13 cellular contexts compared by ENCODE assay signal in the genomic region with DNA sequence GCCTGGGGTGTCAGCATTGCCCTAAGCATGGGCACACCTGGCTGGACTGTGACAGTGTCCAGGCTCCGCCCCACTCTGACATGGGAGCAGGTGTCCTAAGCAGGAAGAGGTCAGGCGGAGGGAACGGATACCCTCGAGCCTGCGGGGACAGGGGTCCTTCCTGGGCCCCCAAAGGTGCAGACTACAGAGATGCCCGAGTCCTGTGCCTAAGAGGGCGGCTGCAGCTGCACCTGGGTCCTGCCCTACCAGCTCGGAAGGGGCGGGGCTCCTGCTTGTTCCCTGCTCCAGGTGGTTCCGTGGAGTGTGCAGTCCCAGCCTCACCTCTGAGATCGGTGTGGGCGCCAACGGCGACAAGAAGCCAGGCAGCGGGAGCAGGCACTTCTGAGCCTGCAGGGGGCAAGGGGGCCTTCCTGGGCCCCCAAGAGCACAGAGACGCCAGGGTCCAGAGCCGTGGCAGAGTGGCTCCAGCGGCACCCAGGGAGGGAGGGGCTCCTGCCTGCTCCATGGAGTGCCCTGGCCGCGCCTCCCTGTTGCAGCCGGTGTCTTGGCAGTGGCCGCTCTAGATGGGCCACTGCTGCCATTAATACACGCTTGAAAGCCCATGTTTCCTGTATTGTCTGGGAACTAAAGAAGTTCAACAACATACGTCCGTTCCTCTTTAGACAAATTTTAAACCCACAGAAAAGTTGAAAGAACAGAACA.
DNase-seq lines count a peak whose midpoint lies in the region; TF ChIP-seq lines count a peak whose summit lies in the region.
"Had no signal": no experiment of that assay in that cellular context is flagged by ENCODE, and none has a peak within 500 bp of the region (broad histone marks: within the 10 kb centered on the region; RNA-seq: fewer than 3 reads in every experiment).

No MANE protein-coding gene starts in this region.

- H3K36me3 ChIP-seq in H7 (replicated peaks; ENCODE audit: control insufficient read depth, insufficient read depth, low read length) (no peaks in the 10 kb centered on the region), esophagus (ENCODE audit: control insufficient read depth in 2 of 2, insufficient read depth in 2 of 2, low read length in 1 of 2) (no peaks in the 10 kb centered on the region)

- POLR2A ChIA-PET in GM10248 (lab: Yijun Ruan, JAX), result no interaction called here

- peak; percentile 73 for DNase-seq in H7
- peak; percentile 4 for DNase-seq in NCI-H2171 (lab: John Stamatoyannopoulos, UW)
- DNase-seq in posterior vena cava (ENCODE audit: low spot score), result peak; percentile 66
- DNase-seq in GM10248 (ENCODE audit: extremely low spot score), result no peak
- DNase-seq in stimulated activated CD4-positive, alpha-beta T cell treated with anti-CD3 and anti-CD28 coated beads, Interleukin-15, amount 100 ng/mL, for 24 hours, result no peak
- DNase-seq in GM10266 (ENCODE audit: extremely low spot score), result no peak
- DNase-seq in activated T-cell treated with anti-CD3 and anti-CD28 coated beads, Interleukin-2, amount 50 U/mL, for 48 hours, result no peak
- DNase-seq: activated CD8-positive, alpha-beta T cell treated with anti-CD3 and anti-CD28 coated beads, Interleukin-2, amount 10 ng/mL, durations not matched to agents 7 days and 5 days; hypothalamus; stimulated activated naive CD4-positive, alpha-beta T cell treated with Interleukin-2 at 50 U/mL for 16 hours; T-helper 1 cell had no signal

- intact Hi-C loops in posterior vena cava (cut with DNase I), result no loop called here

- H3K4me1 ChIP-seq in esophagus (ENCODE audit: control insufficient read depth in 2 of 2, insufficient read depth in 2 of 2, low read length in 1 of 2), result peaks cover 0 to 14% of the 10 kb centered on the region in 2 donors

- 37% methylated on average over 24 to 25 of the region's 25 CpGs for WGBS in esophagus, 2 donors

- H3K4me3 ChIP-seq in H7 (ENCODE audit: insufficient read depth, low read depth, low read length) (peak overlapping the region; percentile 32; the same call in 1 of the 2 replicates), esophagus (ENCODE audit: low read depth in 1 of 2, low read length in 2 of 2) (peak overlapping the region; percentile 35 to 40)
- H3K4me3 ChIP-seq: K562 had no signal

- no peak overlapping the region for H3K27ac ChIP-seq in esophagus (ENCODE audit: low read depth in 2 of 2, low read length in 1 of 2)

- H3K27me3 ChIP-seq in H7 (ENCODE audit: control insufficient read depth, insufficient read depth, low read length) (no peaks in the 10 kb centered on the region), esophagus (ENCODE audit: control insufficient read depth in 1 of 2, insufficient read depth in 2 of 2, low read length in 2 of 2) (no peaks in the 10 kb centered on the region)

- no peaks in the 10 kb centered on the region for H3K9me3 ChIP-seq in esophagus (ENCODE audit: control insufficient read depth in 2 of 2, insufficient read depth in 1 of 2, low read depth in 1 of 2, low read length in 1 of 2)

- TF ChIP-seq CTCF in GM10248 (IDR thresholded peaks at IDR 0.05; ENCODE audit: control extremely low read depth, extremely low read depth, low read depth, missing control alignments) (no peak), GM10266 (IDR thresholded peaks at IDR 0.05; ENCODE audit: control insufficient read depth, insufficient read depth, low read depth, missing control alignments) (no peak)

- CTCF ChIA-PET in GM10248 (lab: Yijun Ruan, JAX), result interaction anchor here (1.0 to 1.8 kb wide), 3 partner anchors 9 to 26 kb away, joined by 4 to 6 read pairs (median 5); no protein-coding TSS in a partner anchor

Comparison
In these comparisons a context has a peak if more than half of its experiments do, and no peak if none do; other contexts are left out.
1. DNase-seq: peak in H7 (single experiment), NCI-H2171 (single experiment) and posterior vena cava (single experiment); none in GM10248 (single experiment), stimulated activated CD4-positive, alpha-beta T cell treated with anti-CD3 and anti-CD28 coated beads, Interleukin-15, amount 100 ng/mL, for 24 hours (single experiment), GM10266 (single experiment) and activated T-cell treated with anti-CD3 and anti-CD28 coated beads, Interleukin-2, amount 50 U/mL, for 48 hours (0 of 2).